8 cellular contexts compared by ENCODE assay signal in genomic region chr1:168137515-168137821, GRCh38. TPM values are rescaled to one million over a fixed set of nuclear protein-coding genes. Genes with fewer than 3 reads are reported as not detected.
DNase-seq lines count a peak whose midpoint lies in the region; ATAC-seq and TF ChIP-seq lines count a peak whose summit lies in the region.

No MANE protein-coding gene starts in this region.

- H3K9me3 Mint-ChIP-seq in activated naive CD4-positive, alpha-beta T cell treated with anti-CD3 and anti-CD28 coated beads, Interleukin-2, amount 10 ng/mL, durations not matched to agents 7 days and 5 days = no peaks in the 10 kb centered on the region
- no peaks in the 10 kb centered on the region for H3K9me3 Mint-ChIP-seq in chondrocyte (ENCODE audit: low read depth)

- H3K9ac ChIP-seq in mesendoderm (ENCODE audit: low read length) = peak overlapping the region; percentile 80

- H2AK5ac ChIP-seq in mesendoderm (ENCODE audit: low read length) = no peak overlapping the region

- TF ChIP-seq POLR2A in uterus (IDR thresholded peaks at IDR 0.05) = no peak

- peak overlapping the region; percentile 66 for H3K4me2 ChIP-seq in mesendoderm (ENCODE audit: low read length)

- H3K9me3 ChIP-seq in uterus = no peaks in the 10 kb centered on the region

- intact Hi-C loops in uterus (cut with DNase I; ENCODE audit: low total_unique reads) = loop anchor here (10.0 kb wide), 1 partner anchor 53 kb away; no protein-coding TSS in a partner anchor

- CTCF ChIA-PET in activated naive CD4-positive, alpha-beta T cell treated with anti-CD3 and anti-CD28 coated beads, Interleukin-2, amount 10 ng/mL, durations not matched to agents 7 days and 5 days (lab: Charles Lee) = interaction anchor here (0.6 kb wide), 1 partner anchor 934 kb away, joined by 5 read pairs; no protein-coding TSS in a partner anchor

- H3K27ac Mint-ChIP-seq in activated naive CD4-positive, alpha-beta T cell treated with anti-CD3 and anti-CD28 coated beads, Interleukin-2, amount 10 ng/mL, durations not matched to agents 7 days and 5 days = no peak overlapping the region
- H3K27ac Mint-ChIP-seq in chondrocyte (ENCODE audit: unreplicated experiment) = peak overlapping the region; percentile 92

- H3K4ac ChIP-seq in mesendoderm (ENCODE audit: low read depth, low read length) = no peak overlapping the region

- no peak overlapping the region for H2BK15ac ChIP-seq in mesendoderm (replicated peaks; ENCODE audit: low read depth)

- H3K36me3 ChIP-seq in mesendoderm (ENCODE audit: control insufficient read depth, insufficient read depth, low read length) = no peaks in the 10 kb centered on the region
- H3K36me3 ChIP-seq in uterus = no peaks in the 10 kb centered on the region

- no peak overlapping the region for H2BK5ac ChIP-seq in mesendoderm (ENCODE audit: low read length)

- no peak overlapping the region for H4K5ac ChIP-seq in mesendoderm (ENCODE audit: low read length)

- H3K79me2 ChIP-seq in mesendoderm (ENCODE audit: control insufficient read depth, insufficient read depth, low read length) = peaks cover 2% of the 10 kb centered on the region

- ATAC-seq in HG02852 (IDR thresholded peaks at IDR 0.05; ENCODE audit: unreplicated experiment) = no peak
- no peak for ATAC-seq in GM18861 (IDR thresholded peaks at IDR 0.05; ENCODE audit: unreplicated experiment)
- no peak for ATAC-seq in HG03139 (IDR thresholded peaks at IDR 0.05; ENCODE audit: unreplicated experiment)

- no CpG with 5 or more reads among the region's 6 CpGs for WGBS in mesendoderm (ENCODE audit: extremely low coverage, insufficient coverage, low lambda C conversion rate)

- H3K18ac ChIP-seq in mesendoderm (ENCODE audit: low read length) = peak overlapping the region; percentile 54

- peaks cover 13% of the 10 kb centered on the region for H3K4me1 Mint-ChIP-seq in activated naive CD4-positive, alpha-beta T cell treated with anti-CD3 and anti-CD28 coated beads, Interleukin-2, amount 10 ng/mL, durations not matched to agents 7 days and 5 days
- peaks cover 37% of the 10 kb centered on the region for H3K4me1 Mint-ChIP-seq in chondrocyte (ENCODE audit: low read depth)

- H3K27me3 Mint-ChIP-seq in activated naive CD4-positive, alpha-beta T cell treated with anti-CD3 and anti-CD28 coated beads, Interleukin-2, amount 10 ng/mL, durations not matched to agents 7 days and 5 days = peaks cover 58% of the 10 kb centered on the region
- no peaks in the 10 kb centered on the region for H3K27me3 Mint-ChIP-seq in chondrocyte (ENCODE audit: low read depth)

- H3K4me3 ChIP-seq in mesendoderm (ENCODE audit: low read length) (peak overlapping the region; percentile 81), uterus (peak overlapping the region; percentile 82 to 85)

- H3K36me3 Mint-ChIP-seq in activated naive CD4-positive, alpha-beta T cell treated with anti-CD3 and anti-CD28 coated beads, Interleukin-2, amount 10 ng/mL, durations not matched to agents 7 days and 5 days = peaks cover 3% of the 10 kb centered on the region
- peaks cover 3% of the 10 kb centered on the region for H3K36me3 Mint-ChIP-seq in chondrocyte (ENCODE audit: low read depth)

- DNase-seq in activated naive CD4-positive, alpha-beta T cell treated with anti-CD3 and anti-CD28 coated beads, Interleukin-2, amount 10 ng/mL, durations not matched to agents 7 days and 5 days = no peak
- DNase-seq in activated naive CD4-positive, alpha-beta T cell treated with Interleukin-2 at 50 U/mL for 16 hours = no peak
- no peak for DNase-seq in chondrocyte (ENCODE audit: low spot score)
- no peak for DNase-seq in mesendoderm
- DNase-seq in uterus = no peak

- peak overlapping the region; percentile 73 for H3K4me3 Mint-ChIP-seq in activated naive CD4-positive, alpha-beta T cell treated with anti-CD3 and anti-CD28 coated beads, Interleukin-2, amount 10 ng/mL, durations not matched to agents 7 days and 5 days
- peak overlapping the region; percentile 96 for H3K4me3 Mint-ChIP-seq in chondrocyte (ENCODE audit: unreplicated experiment)

- no peak overlapping the region for H3K23ac ChIP-seq in mesendoderm (ENCODE audit: low read length)

- H4K8ac ChIP-seq in mesendoderm (ENCODE audit: low read depth, low read length) = no peak overlapping the region

- peak overlapping the region; percentile 94 for H3K56ac ChIP-seq in mesendoderm (ENCODE audit: low read length)

- no peak overlapping the region for H3K27ac ChIP-seq in mesendoderm (ENCODE audit: low read depth, low read length)
- H3K27ac ChIP-seq in uterus = peak overlapping the region; percentile 89 to 96

- TF ChIP-seq CTCF in chondrocyte (IDR thresholded peaks at IDR 0.05) = no peak
- no peak for TF ChIP-seq CTCF in uterus (IDR thresholded peaks at IDR 0.05)

- H2BK120ac ChIP-seq in mesendoderm (ENCODE audit: low read depth, low read length) = no peak overlapping the region

- H3K4me1 ChIP-seq in mesendoderm (ENCODE audit: control insufficient read depth, low read depth, low read length) (peaks cover 5% of the 10 kb centered on the region), uterus (no peaks in the 10 kb centered on the region)

- H3K79me1 ChIP-seq in mesendoderm (ENCODE audit: low read length) = peaks cover 2% of the 10 kb centered on the region

- no peaks in the 10 kb centered on the region for H3K27me3 ChIP-seq in mesendoderm (ENCODE audit: insufficient read depth, low read length, poor library complexity)
- H3K27me3 ChIP-seq in uterus = no peaks in the 10 kb centered on the region

RNA-seq across cellular contexts. Expression of gene GPR161, which starts 0.7 kb away (rescaled TPM):
- 30.8 to 33.5 TPM (median 32.8 TPM) in 3 replicates for total RNA-seq in chondrocyte
- polyA plus RNA-seq in mesendoderm (2013, experiment 1 of 2) = 7.0 TPM
- polyA plus RNA-seq in mesendoderm (2013, experiment 2 of 2) = 7.1 TPM
- 10 to 100 TPM in 3 of 4 donors, 1 to 10 TPM in 1; 9.7 to 45.5 (median 37.6) TPM for total RNA-seq in uterus

RNA-seq across cellular contexts. Expression of gene TIPRL, which starts 41.3 kb away (rescaled TPM):
- total RNA-seq in chondrocyte = 37.2 to 38.7 TPM (median 37.4 TPM) in 3 replicates
- polyA plus RNA-seq in mesendoderm (2013, experiment 1 of 2) = 23.8 TPM
- 22.5 TPM for polyA plus RNA-seq in mesendoderm (2013, experiment 2 of 2)
- 10 to 100 TPM in 3 of 4 donors, 1 to 10 TPM in 1; 9.5 to 59.2 (median 28.3) TPM for total RNA-seq in uterus
